In genomic region chr14:69047255-69047654, GRCh38 we compare ENCODE assay signal across 20 cellular contexts.
DNase-seq lines count a peak whose midpoint lies in the region; ATAC-seq, FAIRE-seq and TF ChIP-seq lines count a peak whose summit lies in the region.
"Had no signal": no experiment of that assay in that cellular context is flagged by ENCODE, and none has a peak within 500 bp of the region (broad histone marks: within the 10 kb centered on the region; RNA-seq: fewer than 3 reads in every experiment).

No MANE protein-coding gene starts in this region.

- H3K36me3 Mint-ChIP-seq in T-helper 17 cell (ENCODE audit: low read depth), result peaks cover under 1% of the 10 kb centered on the region
- H3K36me3 Mint-ChIP-seq in naive thymus-derived CD8-positive, alpha-beta T cell, result peaks cover 0 to 7% (median 0%) of the 10 kb centered on the region in 3 donors
- H3K36me3 Mint-ChIP-seq: activated naive CD4-positive, alpha-beta T cell treated with anti-CD3 and anti-CD28 coated beads, Interleukin-2, amount 50 U/mL, for 24 hours had no signal

- H3K27me3 ChIP-seq in suprapubic skin, result no peaks in the 10 kb centered on the region

- 93% methylated on average over 1 of the region's 1 CpG for WGBS in suprapubic skin

- peak overlapping the region; percentile 47 for H3K27ac Mint-ChIP-seq in T-helper 17 cell
- peak overlapping the region in 7 of 10 donors; percentile 0 to 83 (median 56) for H3K27ac Mint-ChIP-seq in naive thymus-derived CD8-positive, alpha-beta T cell
- H3K27ac Mint-ChIP-seq: activated naive CD4-positive, alpha-beta T cell treated with anti-CD3 and anti-CD28 coated beads, Interleukin-2, amount 50 U/mL, for 24 hours; activated T-cell treated with anti-CD3 and anti-CD28 coated beads, Interleukin-2, amount 50 U/mL, for 72 hours had no signal

- H3K4me3 Mint-ChIP-seq in T-helper 17 cell, result no peak overlapping the region
- no peak overlapping the region for H3K4me3 Mint-ChIP-seq in naive thymus-derived CD8-positive, alpha-beta T cell
- H3K4me3 Mint-ChIP-seq: activated naive CD4-positive, alpha-beta T cell treated with anti-CD3 and anti-CD28 coated beads, Interleukin-2, amount 50 U/mL, for 24 hours; activated T-cell treated with anti-CD3 and anti-CD28 coated beads, Interleukin-2, amount 50 U/mL, for 72 hours had no signal

- DNase-seq in T-helper 17 cell (no peak), coronary artery (ENCODE audit: low spot score) (no peak), suprapubic skin (ENCODE audit: low spot score in 2 of 2) (no peak), nucleus accumbens (lab: John Stamatoyannopoulos, UW) (no peak), D721Med (ENCODE audit: insufficient read length, low spot score) (no peak), T1000 (lab: John Stamatoyannopoulos, UW) (no peak)
- no peak for DNase-seq in naive thymus-derived CD8-positive, alpha-beta T cell
- DNase-seq: activated T-cell treated with anti-CD3 and anti-CD28 coated beads, Interleukin-2, amount 50 U/mL, for 72 hours; dorsolateral prefrontal cortex; KBM-7; left colon; NCI-H1930; NCI-H345; stimulated activated CD4-positive, alpha-beta T cell treated with anti-CD3 and anti-CD28 coated beads, Interleukin-2, amount 100 ng/mL, for 48 hours; T-helper 9 cell had no signal

- H3K4me1 ChIP-seq in suprapubic skin, result peaks cover 93% of the 10 kb centered on the region

- H3K9me3 ChIP-seq in T-helper 17 cell (ENCODE audit: control insufficient read depth, low read length, poor library complexity, severe bottlenecking) (no peaks in the 10 kb centered on the region), suprapubic skin (no peaks in the 10 kb centered on the region)

- H3K4me3 ChIP-seq in coronary artery (no peak overlapping the region), suprapubic skin (no peak overlapping the region)
- H3K4me3 ChIP-seq: dorsolateral prefrontal cortex, SK-N-MC had no signal

- peak overlapping the region; percentile 87 to 96 for H3K27ac ChIP-seq in coronary artery
- peak overlapping the region; percentile 86 for H3K27ac ChIP-seq in suprapubic skin
- H3K27ac ChIP-seq: SK-N-MC had no signal

- H3K4me1 Mint-ChIP-seq in T-helper 17 cell, result peaks cover 20% of the 10 kb centered on the region
- H3K4me1 Mint-ChIP-seq in naive thymus-derived CD8-positive, alpha-beta T cell, result peaks cover 27 to 45% (median 43%) of the 10 kb centered on the region in 4 donors

- H3K36me3 ChIP-seq in suprapubic skin, result no peaks in the 10 kb centered on the region

- ATAC-seq in T-helper 17 cell, result no peak
- no peak for ATAC-seq in naive thymus-derived CD8-positive, alpha-beta T cell
- ATAC-seq: activated T-cell treated with anti-CD3 and anti-CD28 coated beads, Interleukin-2, amount 50 U/mL, for 72 hours; left colon had no signal

- no peak for TF ChIP-seq CTCF in coronary artery (IDR thresholded peaks at IDR 0.05)
- TF ChIP-seq CTCF in suprapubic skin (IDR thresholded peaks at IDR 0.05), result no peak
- no peak for TF ChIP-seq CTCF in D721Med (IDR thresholded peaks at IDR 0.05; ENCODE audit: insufficient read depth, missing control alignments)

- no peak for TF ChIP-seq POLR2A in suprapubic skin (IDR thresholded peaks at IDR 0.05)

- H3K27me3 Mint-ChIP-seq in T-helper 17 cell, result peaks cover 8% of the 10 kb centered on the region
- H3K27me3 Mint-ChIP-seq in naive thymus-derived CD8-positive, alpha-beta T cell, result no peaks in the 10 kb centered on the region
- H3K27me3 Mint-ChIP-seq: activated naive CD4-positive, alpha-beta T cell treated with anti-CD3 and anti-CD28 coated beads, Interleukin-2, amount 50 U/mL, for 24 hours had no signal

- POLR2A ChIA-PET in naive thymus-derived CD8-positive, alpha-beta T cell (lab: Charles Lee), result no interaction called here

- no peaks in the 10 kb centered on the region for H3K9me3 Mint-ChIP-seq in naive thymus-derived CD8-positive, alpha-beta T cell
- H3K9me3 Mint-ChIP-seq: activated naive CD4-positive, alpha-beta T cell treated with anti-CD3 and anti-CD28 coated beads, Interleukin-2, amount 50 U/mL, for 24 hours; activated T-cell treated with anti-CD3 and anti-CD28 coated beads, Interleukin-2, amount 50 U/mL, for 72 hours had no signal

- FAIRE-seq in D721Med (lab: Jason Lieb, UNC), result no peak
- FAIRE-seq: bronchial epithelial cell, frontal cortex, RCC 7860 had no signal

- TF ChIP-seq EP300 in suprapubic skin (IDR thresholded peaks at IDR 0.05), result no peak
